Comparison of ENCODE assay signal across 8 cellular contexts in the genomic region with DNA sequence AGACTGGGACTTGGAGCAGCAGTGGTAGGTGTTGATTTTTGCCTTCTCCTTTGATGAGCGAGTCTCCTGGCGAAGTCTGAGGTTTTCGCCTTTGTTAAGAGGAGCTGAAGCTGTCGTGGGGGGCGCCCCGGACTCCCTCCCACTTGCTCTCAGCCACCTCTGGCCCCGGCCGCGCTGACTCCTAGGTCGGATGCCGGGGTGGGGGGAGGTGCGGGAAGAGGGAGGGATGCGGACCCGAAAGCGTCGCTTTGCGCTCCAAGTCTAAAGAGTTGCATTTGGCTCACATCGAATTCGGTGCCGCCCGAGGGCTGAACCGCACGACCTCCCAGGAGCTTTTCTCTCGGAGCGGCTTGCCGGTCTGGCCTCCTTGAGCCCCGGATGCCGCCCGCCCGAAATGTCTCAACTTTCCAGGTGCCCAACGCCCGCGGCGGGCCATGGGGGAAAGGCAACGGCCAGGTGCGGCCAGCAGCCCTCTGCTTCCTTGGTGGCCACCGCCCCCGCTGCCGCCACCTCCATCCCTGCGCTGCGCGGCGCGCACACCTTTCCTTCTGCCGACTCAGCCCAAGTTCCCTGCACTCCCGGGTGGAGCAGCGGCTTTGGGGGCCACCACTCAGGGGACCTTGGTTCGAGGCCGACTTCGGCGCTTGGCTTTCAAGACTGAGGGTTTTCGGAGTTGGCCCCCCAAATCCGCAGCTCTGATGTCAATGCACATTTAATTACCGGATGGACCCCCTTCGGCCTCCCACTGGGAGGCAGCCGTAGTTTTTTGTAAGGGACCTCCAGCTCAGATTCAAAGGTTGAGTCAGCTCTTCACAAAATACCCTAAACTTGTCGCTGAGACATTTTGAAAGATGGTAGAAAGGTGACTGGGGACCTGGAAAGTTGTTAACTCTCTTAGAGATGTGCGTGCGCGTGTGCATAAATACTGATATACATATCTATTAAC. TPM values are rescaled to one million over a fixed set of nuclear protein-coding genes. Genes with fewer than 3 reads are reported as not detected.
DNase-seq lines count a peak whose midpoint lies in the region; ATAC-seq and TF ChIP-seq lines count a peak whose summit lies in the region.

No MANE protein-coding gene starts in this region.

- H3K4me3 ChIP-seq in SK-N-MC (peak overlapping the region; percentile 56), neural cell (ENCODE audit: low read length) (peak overlapping the region; percentile 85), adrenal gland (peak overlapping the region in 1 of 4 donors; percentile 58)

- H3K9ac ChIP-seq in SK-N-MC (ENCODE audit: insufficient read length): no peak overlapping the region
- H3K9ac ChIP-seq in neural cell (ENCODE audit: low read length): peak overlapping the region; percentile 69

- H3K4me1 Mint-ChIP-seq in effector memory CD8-positive, alpha-beta T cell (ENCODE audit: low read depth in 2 of 2): peaks cover 0 to 4% of the 10 kb centered on the region in 2 donors

- intact Hi-C loops in Right ventricle myocardium inferior (cut with DNase I): no loop called here
- intact Hi-C loops in cardiac septum (cut with DNase I): no loop called here
- intact Hi-C loops in adrenal gland (cut with DNase I): no loop called here

- no peak overlapping the region for H3K27ac Mint-ChIP-seq in effector memory CD8-positive, alpha-beta T cell

- TF ChIP-seq CTCF in neural cell (IDR thresholded peaks at IDR 0.05; ENCODE audit: poor library complexity, severe bottlenecking) (no peak), adrenal gland (IDR thresholded peaks at IDR 0.05) (no peak)

- TF ChIP-seq POLR2A in adrenal gland (IDR thresholded peaks at IDR 0.05): no peak

- TF ChIP-seq EP300 in neural cell (conservative IDR thresholded peaks at IDR 0.05; ENCODE audit: poor library complexity, severe bottlenecking): no peak

- H3K4me3 Mint-ChIP-seq in effector memory CD8-positive, alpha-beta T cell: peak overlapping the region; percentile 74 to 82

- H3K4me1 ChIP-seq in adrenal gland (replicated peaks in 1 of 2): no peaks in the 10 kb centered on the region

- H3K9me3 ChIP-seq in SK-N-MC (ENCODE audit: low read depth, low read length): no peaks in the 10 kb centered on the region
- no peaks in the 10 kb centered on the region for H3K9me3 ChIP-seq in neural cell (ENCODE audit: low read length)
- H3K9me3 ChIP-seq in adrenal gland (replicated peaks in 1 of 3): no peaks in the 10 kb centered on the region

- peak overlapping the region; percentile 2 for H3K4me2 ChIP-seq in neural cell (ENCODE audit: low read length)

- ATAC-seq in Right ventricle myocardium inferior: no peak
- ATAC-seq in effector memory CD8-positive, alpha-beta T cell (replicated peaks): peak; percentile 16

- 3 to 36% (median 19%) methylated on average over 14 to 60 of the region's 60 CpGs for WGBS in adrenal gland, 4 donors

- no peaks in the 10 kb centered on the region for H3K9me3 Mint-ChIP-seq in effector memory CD8-positive, alpha-beta T cell

- H3K36me3 ChIP-seq in SK-N-MC (ENCODE audit: insufficient read depth, low read length) (no peaks in the 10 kb centered on the region), neural cell (ENCODE audit: insufficient read depth, low read length) (no peaks in the 10 kb centered on the region), adrenal gland (replicated peaks in 1 of 2) (no peaks in the 10 kb centered on the region)

- peaks cover 0 to 8% of the 10 kb centered on the region in 2 donors for H3K27me3 Mint-ChIP-seq in effector memory CD8-positive, alpha-beta T cell

- H2AFZ ChIP-seq in neural cell (ENCODE audit: low read depth, low read length): no peak overlapping the region

- no peaks in the 10 kb centered on the region for H3K27me3 ChIP-seq in neural cell (ENCODE audit: insufficient read depth, low read depth, low read length)
- peaks cover 42% of the 10 kb centered on the region for H3K27me3 ChIP-seq in adrenal gland

- no peaks in the 10 kb centered on the region for H3K36me3 Mint-ChIP-seq in effector memory CD8-positive, alpha-beta T cell (ENCODE audit: insufficient read depth)

- peak; percentile 65 for DNase-seq in Right ventricle myocardium inferior (ENCODE audit: missing footprints)
- DNase-seq in cardiac septum (ENCODE audit: low spot score): no peak
- DNase-seq in SK-N-MC (ENCODE audit: low read depth, low spot score): no peak
- DNase-seq in effector memory CD8-positive, alpha-beta T cell: peak in 1 of 3 experiments; percentile 1
- DNase-seq in adrenal gland: no peak
- no peak for DNase-seq in NCI-H510A treated with DMSO at 0.1 percent for 48 hours (lab: John Stamatoyannopoulos, UW)
- no peak for DNase-seq in HT-29 (ENCODE audit: low spot score)

- H3K79me2 ChIP-seq in neural cell (replicated peaks; ENCODE audit: insufficient read depth, low read length): peaks cover 48% of the 10 kb centered on the region

- TF ChIP-seq RAD21 in neural cell (conservative IDR thresholded peaks at IDR 0.05): peak; percentile 23

- H3K27ac ChIP-seq in SK-N-MC (no peak overlapping the region), neural cell (ENCODE audit: low read length) (peak overlapping the region; percentile 58), adrenal gland (no peak overlapping the region)

- H4K20me1 ChIP-seq in neural cell (ENCODE audit: insufficient read depth): no peaks in the 10 kb centered on the region

- H3F3A ChIP-seq in neural cell (ENCODE audit: insufficient read depth, low read length, poor library complexity, severe bottlenecking): no peaks in the 10 kb centered on the region

- H3K9me2 ChIP-seq in neural cell (ENCODE audit: insufficient read depth, low read length): no peaks in the 10 kb centered on the region

TF ChIP-seq in neural cell, 6 proteins besides CTCF, POLR2A, EP300 and RAD21:
- TF ChIP-seq EZH2 (IDR thresholded peaks at IDR 0.05; ENCODE audit: borderline replicate concordance, insufficient read depth, low read length, poor library complexity, severe bottlenecking) (no peak), TAF1 (IDR thresholded peaks at IDR 0.05; ENCODE audit: low read depth) (peak; percentile 30), MXI1 (conservative IDR thresholded peaks at IDR 0.05; ENCODE audit: poor library complexity, severe bottlenecking) (peak; percentile 9)
- TF ChIP-seq, protein P1, sequence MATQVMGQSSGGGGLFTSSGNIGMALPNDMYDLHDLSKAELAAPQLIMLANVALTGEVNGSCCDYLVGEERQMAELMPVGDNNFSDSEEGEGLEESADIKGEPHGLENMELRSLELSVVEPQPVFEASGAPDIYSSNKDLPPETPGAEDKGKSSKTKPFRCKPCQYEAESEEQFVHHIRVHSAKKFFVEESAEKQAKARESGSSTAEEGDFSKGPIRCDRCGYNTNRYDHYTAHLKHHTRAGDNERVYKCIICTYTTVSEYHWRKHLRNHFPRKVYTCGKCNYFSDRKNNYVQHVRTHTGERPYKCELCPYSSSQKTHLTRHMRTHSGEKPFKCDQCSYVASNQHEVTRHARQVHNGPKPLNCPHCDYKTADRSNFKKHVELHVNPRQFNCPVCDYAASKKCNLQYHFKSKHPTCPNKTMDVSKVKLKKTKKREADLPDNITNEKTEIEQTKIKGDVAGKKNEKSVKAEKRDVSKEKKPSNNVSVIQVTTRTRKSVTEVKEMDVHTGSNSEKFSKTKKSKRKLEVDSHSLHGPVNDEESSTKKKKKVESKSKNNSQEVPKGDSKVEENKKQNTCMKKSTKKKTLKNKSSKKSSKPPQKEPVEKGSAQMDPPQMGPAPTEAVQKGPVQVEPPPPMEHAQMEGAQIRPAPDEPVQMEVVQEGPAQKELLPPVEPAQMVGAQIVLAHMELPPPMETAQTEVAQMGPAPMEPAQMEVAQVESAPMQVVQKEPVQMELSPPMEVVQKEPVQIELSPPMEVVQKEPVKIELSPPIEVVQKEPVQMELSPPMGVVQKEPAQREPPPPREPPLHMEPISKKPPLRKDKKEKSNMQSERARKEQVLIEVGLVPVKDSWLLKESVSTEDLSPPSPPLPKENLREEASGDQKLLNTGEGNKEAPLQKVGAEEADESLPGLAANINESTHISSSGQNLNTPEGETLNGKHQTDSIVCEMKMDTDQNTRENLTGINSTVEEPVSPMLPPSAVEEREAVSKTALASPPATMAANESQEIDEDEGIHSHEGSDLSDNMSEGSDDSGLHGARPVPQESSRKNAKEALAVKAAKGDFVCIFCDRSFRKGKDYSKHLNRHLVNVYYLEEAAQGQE (IDR thresholded peaks at IDR 0.05; ENCODE audit: borderline replicate concordance): no peak

RNA-seq across cellular contexts. Expression of a gene that starts 1.0 kb away (rescaled TPM):
- total RNA-seq in Right ventricle myocardium inferior (0.22 TPM), cardiac septum (0.67 TPM), adrenal gland (1 to 10 TPM in 7 of 8 donors, under 1 TPM in 1; 0.77 to 5.2 (median 1.9) TPM)
- polyA plus RNA-seq in neural cell (10.5 and 18.6 TPM in 2 replicates), adrenal gland (1 to 10 TPM in 1 of 3 donors, under 1 TPM in 2; 0.07 to 1.5 (median 0.32) TPM)
- polyA minus RNA-seq in neural cell: 391 and 420 TPM in 2 replicates
- not detected in 2 replicates for total RNA-seq in HT-29 (2014; rRNA removed; shearing (Covaris generic))
